12 cellular contexts compared by ENCODE assay signal in genomic region chr16:64051826-64052225, GRCh38.
DNase-seq lines count a peak whose midpoint lies in the region; ATAC-seq and TF ChIP-seq lines count a peak whose summit lies in the region.
"Had no signal": no experiment of that assay in that cellular context is flagged by ENCODE, and none has a peak within 500 bp of the region (broad histone marks: within the 10 kb centered on the region; RNA-seq: fewer than 3 reads in every experiment).

No MANE protein-coding gene starts in this region.

- H3K27ac ChIP-seq in left ventricle myocardium inferior (replicated peaks) (no peak overlapping the region), ascending aorta (no peak overlapping the region)
- H3K27ac ChIP-seq: prostate gland had no signal

- H3K9me3 ChIP-seq in left ventricle myocardium inferior (replicated peaks) (peaks cover 37% of the 10 kb centered on the region), ascending aorta (no peaks in the 10 kb centered on the region)
- H3K9me3 ChIP-seq: MG63, prostate gland had no signal

- TF ChIP-seq CTCF in left ventricle myocardium inferior (IDR thresholded peaks at IDR 0.05; ENCODE audit: borderline replicate concordance) (peak; percentile 45), fibroblast of mammary gland (conservative IDR thresholded peaks at IDR 0.05; ENCODE audit: control insufficient read depth, insufficient read depth, low read depth, low read length) (peak; percentile 23), ascending aorta (IDR thresholded peaks at IDR 0.05) (no peak)

- ATAC-seq in Right ventricle myocardium superior (ENCODE audit: poor library complexity), result no peak
- no peak for ATAC-seq in HG02763 (IDR thresholded peaks at IDR 0.05; ENCODE audit: unreplicated experiment)

- no peaks in the 10 kb centered on the region for H3K36me3 ChIP-seq in left ventricle myocardium inferior
- H3K36me3 ChIP-seq in ascending aorta, result no peaks in the 10 kb centered on the region
- H3K36me3 ChIP-seq: MG63, prostate gland had no signal

- H3K27me3 ChIP-seq in left ventricle myocardium inferior (ENCODE audit: low read depth) (no peaks in the 10 kb centered on the region), ascending aorta (no peaks in the 10 kb centered on the region)
- H3K27me3 ChIP-seq: MG63 had no signal

- H3K4me3 ChIP-seq in left ventricle myocardium inferior (no peak overlapping the region), fibroblast of mammary gland (ENCODE audit: control insufficient read depth, low read depth, low read length) (no peak overlapping the region), ascending aorta (no peak overlapping the region)
- H3K4me3 ChIP-seq: MG63, prostate gland had no signal

- H3K4me1 ChIP-seq in left ventricle myocardium inferior, result no peaks in the 10 kb centered on the region
- H3K4me1 ChIP-seq in ascending aorta, result no peaks in the 10 kb centered on the region
- H3K4me1 ChIP-seq: prostate gland had no signal

- DNase-seq in left ventricle myocardium inferior (no peak), Right ventricle myocardium superior (no peak), OCI-M1 (lab: John Stamatoyannopoulos, UW) (peak; percentile 47), fibroblast of mammary gland (ENCODE audit: low read depth) (peak; percentile 6), NCI-H226 (no peak), ascending aorta (ENCODE audit: low spot score in 2 of 2) (no peak)
- no peak for DNase-seq in stimulated activated naive CD4-positive, alpha-beta T cell (lab: John Stamatoyannopoulos, UW)
- DNase-seq: COR-L47, erythroblast, MG63 had no signal

- intact Hi-C loops in left ventricle myocardium inferior (cut with micrococcal nuclease) (no loop called here), Right ventricle myocardium superior (cut with DNase I) (no loop called here), ascending aorta (cut with DNase I) (no loop called here)

Comparison
In these comparisons a context has a peak if more than half of its experiments do, and no peak if none do; other contexts are left out.
1. DNase-seq: peak in OCI-M1 (single experiment) and fibroblast of mammary gland (single experiment); none in left ventricle myocardium inferior (single experiment), Right ventricle myocardium superior (single experiment), NCI-H226 (single experiment), stimulated activated naive CD4-positive, alpha-beta T cell (0 of 6) and ascending aorta (0 of 2).
2. CTCF ChIP-seq: peak in left ventricle myocardium inferior (single experiment) and fibroblast of mammary gland (single experiment); none in ascending aorta (0 of 3).